ENCODE assay signal across 13 cellular contexts in genomic region chrX:39576081-39576701, GRCh38.
DNase-seq lines count a peak whose midpoint lies in the region; ATAC-seq and TF ChIP-seq lines count a peak whose summit lies in the region.
"Had no signal": no experiment of that assay in that cellular context is flagged by ENCODE, and none has a peak within 500 bp of the region (broad histone marks: within the 10 kb centered on the region; RNA-seq: fewer than 3 reads in every experiment).

No MANE protein-coding gene starts in this region.

- H3K4me1 ChIP-seq in GM23338 (ENCODE audit: insufficient read depth), result no peaks in the 10 kb centered on the region
- H3K4me1 ChIP-seq in vagina, result no peaks in the 10 kb centered on the region
- H3K4me1 ChIP-seq: testis had no signal

- no peaks in the 10 kb centered on the region for H3K9me2 ChIP-seq in GM23338 (ENCODE audit: insufficient read depth)

- no peaks in the 10 kb centered on the region for H3K9me3 ChIP-seq in vagina
- H3K9me3 ChIP-seq: testis had no signal

- TF ChIP-seq POLR2A in vagina (IDR thresholded peaks at IDR 0.05), result no peak

- in situ Hi-C loops in brain microvascular endothelial cell (cut with HindIII; ENCODE audit: low pct_ligation_motif_present, low sequenced_read_pairs), result no loop called here

- H3K27ac Mint-ChIP-seq in GM23338, result no peak overlapping the region
- H3K27ac Mint-ChIP-seq: activated CD4-positive, alpha-beta T cell treated with anti-CD3 and anti-CD28 coated beads, Interleukin-2, amount 10 ng/mL, durations not matched to agents 7 days and 5 days; activated naive CD4-positive, alpha-beta T cell treated with anti-CD3 and anti-CD28 coated beads, Interleukin-2, amount 50 U/mL, for 24 hours had no signal

- H2AFZ ChIP-seq in GM23338, result no peak overlapping the region

- H3K36me3 ChIP-seq in GM23338 (ENCODE audit: insufficient read depth) (no peaks in the 10 kb centered on the region), brain microvascular endothelial cell (replicated peaks) (no peaks in the 10 kb centered on the region), vagina (no peaks in the 10 kb centered on the region)

- H3K4me3 ChIP-seq in GM23338, result no peak overlapping the region
- no peak overlapping the region for H3K4me3 ChIP-seq in brain microvascular endothelial cell (ENCODE audit: low read depth, low read length)
- no peak overlapping the region for H3K4me3 ChIP-seq in vagina
- H3K4me3 ChIP-seq: testis had no signal

- no peaks in the 10 kb centered on the region for H3K36me3 Mint-ChIP-seq in GM23338 (ENCODE audit: low read depth)
- H3K36me3 Mint-ChIP-seq: activated naive CD4-positive, alpha-beta T cell treated with anti-CD3 and anti-CD28 coated beads, Interleukin-2, amount 50 U/mL, for 24 hours; CD4-positive, alpha-beta memory T cell had no signal

- intact Hi-C loops in sciatic nerve (cut with DNase I) (no loop called here), vagina (cut with DNase I) (no loop called here)

- ATAC-seq in GM23338 (peak; percentile 70), sciatic nerve (no peak)

- TF ChIP-seq CTCF in GM23338 (conservative IDR thresholded peaks at IDR 0.05; ENCODE audit: low read depth in 2 of 2), result no peak
- no peak for TF ChIP-seq CTCF in brain microvascular endothelial cell (IDR thresholded peaks at IDR 0.05; ENCODE audit: low read depth, low read length, missing control alignments)
- TF ChIP-seq CTCF in vagina (IDR thresholded peaks at IDR 0.05), result no peak

- DNase-seq in GM23338 (ENCODE audit: low spot score) (peak; percentile 6), NCI-H2196 (lab: John Stamatoyannopoulos, UW; ENCODE audit: unreplicated experiment) (peak; percentile 69), cerebellar cortex (ENCODE audit: low spot score) (peak; percentile 46), occipital lobe (lab: John Stamatoyannopoulos, UW) (peak; percentile 37), sciatic nerve (ENCODE audit: low spot score) (no peak), brain microvascular endothelial cell (no peak), UCSD-AML1 (lab: John Stamatoyannopoulos, UW; ENCODE audit: unreplicated experiment) (no peak), vagina (ENCODE audit: extremely low spot score in 2 of 2) (no peak)
- DNase-seq: activated CD4-positive, alpha-beta T cell treated with anti-CD3 and anti-CD28 coated beads, Interleukin-2, amount 10 ng/mL, durations not matched to agents 7 days and 5 days; CD4-positive, alpha-beta memory T cell; NCI-H1048; testis had no signal

- no peaks in the 10 kb centered on the region for H3K79me2 ChIP-seq in GM23338 (replicated peaks; ENCODE audit: insufficient read depth)

- peaks cover 14% of the 10 kb centered on the region; the same call in 2 of the 3 replicates for H3K4me1 Mint-ChIP-seq in GM23338

- H3F3A ChIP-seq in GM23338 (replicated peaks; ENCODE audit: low read depth), result no peaks in the 10 kb centered on the region

- H3K4me3 Mint-ChIP-seq in GM23338, result no peak overlapping the region
- H3K4me3 Mint-ChIP-seq: activated CD4-positive, alpha-beta T cell treated with anti-CD3 and anti-CD28 coated beads, Interleukin-2, amount 10 ng/mL, durations not matched to agents 7 days and 5 days; activated naive CD4-positive, alpha-beta T cell treated with anti-CD3 and anti-CD28 coated beads, Interleukin-2, amount 50 U/mL, for 24 hours had no signal

- no peak overlapping the region for H3K27ac ChIP-seq in GM23338 (ENCODE audit: low read depth)
- no peak overlapping the region for H3K27ac ChIP-seq in brain microvascular endothelial cell
- no peak overlapping the region for H3K27ac ChIP-seq in vagina
- H3K27ac ChIP-seq: testis had no signal

- H3K27me3 ChIP-seq in GM23338 (ENCODE audit: insufficient read depth) (no peaks in the 10 kb centered on the region), brain microvascular endothelial cell (replicated peaks) (no peaks in the 10 kb centered on the region), vagina (no peaks in the 10 kb centered on the region)
- H3K27me3 ChIP-seq: testis had no signal

- no peak overlapping the region for H3K4me2 ChIP-seq in GM23338

- no peaks in the 10 kb centered on the region for H3K9me3 Mint-ChIP-seq in GM23338
- H3K9me3 Mint-ChIP-seq: activated CD4-positive, alpha-beta T cell treated with anti-CD3 and anti-CD28 coated beads, Interleukin-2, amount 10 ng/mL, durations not matched to agents 7 days and 5 days; activated naive CD4-positive, alpha-beta T cell treated with anti-CD3 and anti-CD28 coated beads, Interleukin-2, amount 50 U/mL, for 24 hours; CD4-positive, alpha-beta memory T cell had no signal

- H3K27me3 Mint-ChIP-seq in GM23338 (ENCODE audit: insufficient read depth, low read depth, poor library complexity), result no peaks in the 10 kb centered on the region
- H3K27me3 Mint-ChIP-seq: activated CD4-positive, alpha-beta T cell treated with anti-CD3 and anti-CD28 coated beads, Interleukin-2, amount 10 ng/mL, durations not matched to agents 7 days and 5 days; activated naive CD4-positive, alpha-beta T cell treated with anti-CD3 and anti-CD28 coated beads, Interleukin-2, amount 50 U/mL, for 24 hours had no signal

- no peaks in the 10 kb centered on the region for H4K20me1 ChIP-seq in GM23338 (replicated peaks; ENCODE audit: insufficient read depth)

TF ChIP-seq in GM23338, 12 proteins besides CTCF, POLR2A, EP300 and RAD21 (continues in another document):
- TF ChIP-seq ZNF462 (CRISPR knock-in tag; IDR thresholded peaks at IDR 0.05) (no peak), NANOG (IDR thresholded peaks at IDR 0.05; ENCODE audit: borderline replicate concordance) (no peak), CREB1 (CRISPR knock-in tag; IDR thresholded peaks at IDR 0.05; ENCODE audit: low read depth) (no peak), EZH2 (IDR thresholded peaks at IDR 0.05; ENCODE audit: low read depth, unreplicated experiment) (no peak)

Comparison
In these comparisons a context has a peak if more than half of its experiments do, and no peak if none do; other contexts are left out.
1. DNase-seq: peak in GM23338 (single experiment), NCI-H2196 (single experiment), cerebellar cortex (single experiment) and occipital lobe (single experiment); none in sciatic nerve (single experiment), brain microvascular endothelial cell (single experiment), UCSD-AML1 (single experiment) and vagina (0 of 2).